ENCODE assay signal across 8 cellular contexts in genomic region chr2:74481432-74481831, GRCh38. TPM values are rescaled to one million over a fixed set of nuclear protein-coding genes. Genes with fewer than 3 reads are reported as not detected.
DNase-seq lines count a peak whose midpoint lies in the region; ATAC-seq and TF ChIP-seq lines count a peak whose summit lies in the region.

No MANE protein-coding gene starts in this region.

- H3K27ac ChIP-seq in gastroesophageal sphincter, result peak overlapping the region in 3 of 4 donors; percentile 87 to 97 (median 88)
- peak overlapping the region; percentile 83 to 94 (median 88) for H3K27ac ChIP-seq in gastrocnemius medialis

- CTCF ChIA-PET in T-cell (lab: Charles Lee), result interaction anchor here (0.9 to 3.3 kb wide), 5 partner anchors 8 to 107 kb away, joined by 4 to 35 read pairs (median 17); partner anchors contain the start of genes INO80B (in 1 of the 2), MRPL53 (in 1 of the 2) and WBP1 (in 1 of the 2)

- no peaks in the 10 kb centered on the region for H3K9me3 Mint-ChIP-seq in T-cell
- no peaks in the 10 kb centered on the region for H3K9me3 Mint-ChIP-seq in activated naive CD4-positive, alpha-beta T cell treated with anti-CD3 and anti-CD28 coated beads, Interleukin-2, amount 50 U/mL, for 72 hours

- TF ChIP-seq POLR2A in gastroesophageal sphincter (IDR thresholded peaks at IDR 0.05) (no peak), gastrocnemius medialis (IDR thresholded peaks at IDR 0.05) (no peak)

- H3K4me3 ChIP-seq in GM12864 (ENCODE audit: low read depth, low read length) (peak overlapping the region; percentile 95), gastroesophageal sphincter (peak overlapping the region; percentile 57 to 90), gastrocnemius medialis (peak overlapping the region; percentile 82 to 97 (median 87))

- 80% methylated on average over 1 of the region's 3 CpGs; no CpG with 5 or more reads in 1 of the 2 donors for WGBS in gastroesophageal sphincter (ENCODE audit: low coverage in 1 of 2), 2 donors

- TF ChIP-seq CTCF in GM12864 (IDR thresholded peaks at IDR 0.05; ENCODE audit: low read depth, low read length, missing control alignments), result no peak
- no peak for TF ChIP-seq CTCF in gastroesophageal sphincter (IDR thresholded peaks at IDR 0.05)
- no peak for TF ChIP-seq CTCF in gastrocnemius medialis (IDR thresholded peaks at IDR 0.05 in 4 of 5, conservative IDR thresholded peaks at IDR 0.05 in 1 of 5)

- peaks cover 25 to 42% (median 35%) of the 10 kb centered on the region in 3 donors for H3K4me1 Mint-ChIP-seq in T-cell

- H3K4me1 ChIP-seq in gastroesophageal sphincter (peaks cover 0 to 43% (median 19%) of the 10 kb centered on the region in 3 donors), gastrocnemius medialis (peaks cover 24 to 25% of the 10 kb centered on the region in 2 donors)

- H3K9me3 ChIP-seq in gastroesophageal sphincter (no peaks in the 10 kb centered on the region), gastrocnemius medialis (no peaks in the 10 kb centered on the region)

- no peaks in the 10 kb centered on the region for H3K27me3 Mint-ChIP-seq in T-cell

- H3K36me3 ChIP-seq in gastroesophageal sphincter (peaks cover 0 to 73% of the 10 kb centered on the region in 2 donors), gastrocnemius medialis (peaks cover 0 to 40% of the 10 kb centered on the region in 2 donors)

- POLR2A ChIA-PET in T-cell (lab: Charles Lee), result interaction anchor here in 1 of 2 donors (1.1 to 1.4 kb wide), 2 partner anchors 8 to 14 kb away, joined by 3 to 6 read pairs; no protein-coding TSS in a partner anchor

- H3K27me3 ChIP-seq in gastroesophageal sphincter (no peaks in the 10 kb centered on the region), gastrocnemius medialis (no peaks in the 10 kb centered on the region)

- TF ChIP-seq EP300 in gastroesophageal sphincter (IDR thresholded peaks at IDR 0.05), result no peak

- DNase-seq in GM12864 (ENCODE audit: low read depth) (no peak), T-cell (no peak), gastrocnemius medialis (no peak), C1 segment of cervical spinal cord (lab: John Stamatoyannopoulos, UW) (no peak), H4 (ENCODE audit: low spot score) (no peak)
- DNase-seq in activated naive CD4-positive, alpha-beta T cell treated with anti-CD3 and anti-CD28 coated beads, Interleukin-2, amount 50 U/mL, for 72 hours (ENCODE audit: low spot score in 2 of 2), result no peak

- H3K36me3 Mint-ChIP-seq in T-cell, result peaks cover 28% of the 10 kb centered on the region
- H3K36me3 Mint-ChIP-seq in activated naive CD4-positive, alpha-beta T cell treated with anti-CD3 and anti-CD28 coated beads, Interleukin-2, amount 50 U/mL, for 72 hours, result peaks cover 17 to 24% of the 10 kb centered on the region in 2 donors

- in situ Hi-C loops in gastrocnemius medialis (cut with MboI; ENCODE audit: low sequenced_read_pairs in 4 of 4), result loop anchor here in 2 of 4 donors (5.0 to 10.0 kb wide), 2 partner anchors 51 to 103 kb away; no protein-coding TSS in a partner anchor

- ATAC-seq in T-cell (replicated peaks in 1 of 4), result no peak
- no peak for ATAC-seq in gastroesophageal sphincter
- no peak for ATAC-seq in gastrocnemius medialis
- no peak for ATAC-seq in HG02798 (IDR thresholded peaks at IDR 0.05; ENCODE audit: poor library complexity, unreplicated experiment)
- ATAC-seq in activated naive CD4-positive, alpha-beta T cell treated with anti-CD3 and anti-CD28 coated beads, Interleukin-2, amount 50 U/mL, for 72 hours, result no peak

- H3K27ac Mint-ChIP-seq in T-cell, result no peak overlapping the region
- peak overlapping the region in 1 of 2 donors; percentile 87 for H3K27ac Mint-ChIP-seq in activated naive CD4-positive, alpha-beta T cell treated with anti-CD3 and anti-CD28 coated beads, Interleukin-2, amount 50 U/mL, for 72 hours

- peak overlapping the region; percentile 91 to 100 (median 99) for H3K4me3 Mint-ChIP-seq in T-cell

- intact Hi-C loops in gastrocnemius medialis (cut with DNase I; ENCODE audit: low total_unique reads), result no loop called here

RNA-seq across cellular contexts. Expression of gene CCDC142, which starts 1.4 kb away (rescaled TPM):
- total RNA-seq in T-cell, result 10 to 100 TPM; 16.1 to 59.3 (median 56.7) TPM
- total RNA-seq in gastroesophageal sphincter, result 10 to 100 TPM in 3 of 4 donors, 1 to 10 TPM in 1; 7.3 to 41.6 (median 13.7) TPM
- 1 to 10 TPM; 5.5 to 7.3 (median 6.0) TPM for total RNA-seq in gastrocnemius medialis
- 10 to 100 TPM; 16.4 to 25.3 TPM for total RNA-seq in activated naive CD4-positive, alpha-beta T cell treated with anti-CD3 and anti-CD28 coated beads, Interleukin-2, amount 50 U/mL, for 72 hours
- total RNA-seq in H4 (2014; rRNA removed; shearing (Covaris generic)), result 1.8 and 2.2 TPM in 2 replicates

RNA-seq across cellular contexts. Expression of gene TTC31, which starts 1.4 kb away (rescaled TPM):
- total RNA-seq in T-cell (10 to 100 TPM; 33.1 to 45.8 (median 44.6) TPM), gastroesophageal sphincter (10 to 100 TPM; 16.5 to 27.2 (median 19.5) TPM), gastrocnemius medialis (1 to 10 TPM; 6.1 to 9.6 (median 7.7) TPM)
- total RNA-seq in activated naive CD4-positive, alpha-beta T cell treated with anti-CD3 and anti-CD28 coated beads, Interleukin-2, amount 50 U/mL, for 72 hours, result 10 to 100 TPM; 30.3 to 35.0 TPM
- total RNA-seq in H4 (2014; rRNA removed; shearing (Covaris generic)), result 9.2 and 10.7 TPM in 2 replicates

RNA-seq across cellular contexts. Expression of gene MRPL53, which starts 9.0 kb away (rescaled TPM):
- 10 to 100 TPM; 53.9 to 77.9 (median 59.4) TPM for total RNA-seq in T-cell
- total RNA-seq in gastroesophageal sphincter, result 10 to 100 TPM; 18.0 to 76.7 (median 30.2) TPM
- 10 to 100 TPM; 26.5 to 48.7 (median 41.5) TPM for total RNA-seq in gastrocnemius medialis
- 10 to 100 TPM; 82.4 to 99.4 TPM for total RNA-seq in activated naive CD4-positive, alpha-beta T cell treated with anti-CD3 and anti-CD28 coated beads, Interleukin-2, amount 50 U/mL, for 72 hours
- total RNA-seq in H4 (2014; rRNA removed; shearing (Covaris generic)), result 25.3 and 42.4 TPM in 2 replicates

RNA-seq across cellular contexts. Expression of gene MOGS, which starts 16.2 kb away (rescaled TPM):
- total RNA-seq in T-cell (100 to 1,000 TPM in 1 of 5 donors, 10 to 100 TPM in 4; 72.0 to 114 (median 93.8) TPM), gastroesophageal sphincter (10 to 100 TPM; 26.1 to 34.2 (median 29.3) TPM), gastrocnemius medialis (10 to 100 TPM; 27.2 to 33.9 (median 31.7) TPM)
- total RNA-seq in activated naive CD4-positive, alpha-beta T cell treated with anti-CD3 and anti-CD28 coated beads, Interleukin-2, amount 50 U/mL, for 72 hours, result 10 to 100 TPM; 61.8 to 64.7 TPM
- 43.1 and 52.7 TPM in 2 replicates for total RNA-seq in H4 (2014; rRNA removed; shearing (Covaris generic))

RNA-seq across cellular contexts. Expression of gene LBX2, which starts 18.0 kb away (rescaled TPM):
- total RNA-seq in T-cell (under 1 TPM in 4 of 5 donors, not detected in 1; 0.32 to 0.73 (median 0.66) TPM), gastroesophageal sphincter (under 1 TPM in 2 of 4 donors, not detected in 2; 0.40 to 0.58 TPM), gastrocnemius medialis (under 1 TPM in 1 of 4 donors, not detected in 3; 0.59 TPM)
- total RNA-seq in activated naive CD4-positive, alpha-beta T cell treated with anti-CD3 and anti-CD28 coated beads, Interleukin-2, amount 50 U/mL, for 72 hours, result under 1 TPM; 0.36 to 0.39 TPM
- total RNA-seq in H4 (2014; rRNA removed; shearing (Covaris generic)), result 0.97 TPM in 1 of 2 replicates, not detected in the other
